Comparison of ENCODE assay signal across 32 cellular contexts in the genomic region with DNA sequence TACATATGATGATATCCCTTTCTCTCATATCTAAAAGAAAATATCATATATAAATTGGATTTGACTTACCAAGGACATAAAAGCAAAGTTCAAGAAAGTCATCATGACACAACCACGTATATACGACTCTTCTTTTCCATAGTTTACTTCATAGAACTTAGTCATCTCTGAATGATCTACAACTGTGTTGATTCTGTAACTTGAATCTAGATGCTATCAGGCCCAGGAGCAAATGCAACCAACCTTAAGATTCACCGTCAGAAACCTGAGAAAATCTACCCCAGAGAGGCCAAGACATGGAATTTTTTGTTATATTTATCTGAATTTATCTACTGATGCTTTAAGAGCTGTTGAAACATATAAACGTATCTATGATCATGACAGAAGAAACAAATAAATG.
"Had no signal": no experiment of that assay in that cellular context is flagged by ENCODE, and none has a peak within 500 bp of the region (broad histone marks: within the 10 kb centered on the region; RNA-seq: fewer than 3 reads in every experiment).

No MANE protein-coding gene starts in this region.

- H3K27me3 ChIP-seq: ascending aorta, breast epithelium, SJCRH30 had no signal

- H3K27ac Mint-ChIP-seq: activated CD4-positive, alpha-beta T cell treated with anti-CD3 and anti-CD28 coated beads for 36 hours; activated CD4-positive, alpha-beta T cell treated with anti-CD3 and anti-CD28 coated beads, Interleukin-2, amount 10 ng/mL, durations not matched to agents 7 days and 5 days; activated CD8-positive, alpha-beta T cell treated with anti-CD3 and anti-CD28 coated beads, Interleukin-2, amount 10 ng/mL, durations not matched to agents 7 days and 5 days; activated naive CD4-positive, alpha-beta T cell treated with anti-CD3 and anti-CD28 coated beads, Interleukin-2, amount 50 U/mL, for 24 hours; activated naive CD8-positive, alpha-beta T cell treated with anti-CD3 and anti-CD28 coated beads, Interleukin-2, amount 10 ng/mL, durations not matched to agents 7 days and 5 days; activated T-cell treated with anti-CD3 and anti-CD28 coated beads, Interleukin-2, amount 50 U/mL, for 24 hours; activated T-helper 2 cell treated with anti-CD3 and anti-CD28 coated beads, Interferon-gamma antibody, Interleukin-2, Interleukin-4, amounts not matched to agents 10 μg/mL and 5 μg/mL and 100 μg/mL, durations not matched to agents 14 hours and 24 hours and 36 hours; T-helper 1 cell treated with Interleukin-12 subunit alpha and Interleukin-12 subunit beta and Interleukin-4 antibody, amounts not matched to agents 30 μg/mL and 1 μg/mL, for 36 hours; T-helper 2 cell treated with Interferon-gamma antibody and Interleukin-4, amounts not matched to agents 5 μg/mL and 100 μg/mL, for 36 hours had no signal

- DNase-seq: activated CD4-positive, alpha-beta T cell treated with anti-CD3 and anti-CD28 coated beads for 36 hours; activated CD4-positive, alpha-beta T cell treated with anti-CD3 and anti-CD28 coated beads, Interleukin-2, amount 10 ng/mL, durations not matched to agents 7 days and 5 days; activated CD4-positive, alpha-beta T cell treated with anti-CD3 and anti-CD28 coated beads, Interleukin-2, amount 50 U/mL, for 48 hours; activated CD8-positive, alpha-beta T cell treated with anti-CD3 and anti-CD28 coated beads, Interleukin-2, amount 10 ng/mL, durations not matched to agents 7 days and 5 days; activated gamma-delta T cell; activated naive CD4-positive, alpha-beta T cell treated with Interleukin-2 at 50 U/mL for 16 hours; activated naive CD8-positive, alpha-beta T cell treated with anti-CD3 and anti-CD28 coated beads, Interleukin-2, amount 10 ng/mL, durations not matched to agents 7 days and 5 days; activated T-cell treated with anti-CD3 and anti-CD28 coated beads, Interleukin-2, amount 50 U/mL, for 24 hours; amygdala; central memory CD4-positive, alpha-beta T cell; cortex of kidney; NCI-H1105; NCI-H1417 treated with DMSO at 0.1 percent for 48 hours; NCI-H187 treated with DMSO at 0.1 percent for 48 hours; NCI-H2081; NCI-H2171 treated with DMSO at 0.1 percent for 48 hours; NCI-H226; NCI-H446 treated with DMSO at 0.1 percent for 48 hours; NCI-H524 treated with DMSO at 0.1 percent for 48 hours; NCI-H748 treated with DMSO at 0.1 percent for 48 hours; NK-92 treated with Interleukin-12 subunit alpha and Interleukin-12 subunit beta, amount 100 ng/mL, for 24 hours; SHP77; SJCRH30 had no signal

- H3K36me3 Mint-ChIP-seq: activated naive CD4-positive, alpha-beta T cell treated with anti-CD3 and anti-CD28 coated beads, Interleukin-2, amount 50 U/mL, for 24 hours; activated naive CD8-positive, alpha-beta T cell treated with anti-CD3 and anti-CD28 coated beads, Interleukin-2, amount 10 ng/mL, durations not matched to agents 7 days and 5 days had no signal

- H3K9me3 ChIP-seq: ascending aorta, breast epithelium, SJCRH30 had no signal

- H3K27me3 Mint-ChIP-seq: activated CD4-positive, alpha-beta T cell treated with anti-CD3 and anti-CD28 coated beads for 36 hours; activated CD4-positive, alpha-beta T cell treated with anti-CD3 and anti-CD28 coated beads, Interleukin-2, amount 10 ng/mL, durations not matched to agents 7 days and 5 days; activated naive CD4-positive, alpha-beta T cell treated with anti-CD3 and anti-CD28 coated beads, Interleukin-2, amount 50 U/mL, for 24 hours; activated naive CD8-positive, alpha-beta T cell treated with anti-CD3 and anti-CD28 coated beads, Interleukin-2, amount 10 ng/mL, durations not matched to agents 7 days and 5 days; activated T-cell treated with anti-CD3 and anti-CD28 coated beads, Interleukin-2, amount 50 U/mL, for 24 hours had no signal

- H3K4me1 Mint-ChIP-seq: activated CD4-positive, alpha-beta T cell treated with anti-CD3 and anti-CD28 coated beads for 36 hours; activated CD4-positive, alpha-beta T cell treated with anti-CD3 and anti-CD28 coated beads, Interleukin-2, amount 10 ng/mL, durations not matched to agents 7 days and 5 days; activated naive CD4-positive, alpha-beta T cell treated with anti-CD3 and anti-CD28 coated beads, Interleukin-2, amount 50 U/mL, for 24 hours; activated naive CD8-positive, alpha-beta T cell treated with anti-CD3 and anti-CD28 coated beads, Interleukin-2, amount 10 ng/mL, durations not matched to agents 7 days and 5 days had no signal

- H3K4me1 ChIP-seq: ascending aorta, breast epithelium had no signal

- H3K4me3 ChIP-seq: ascending aorta, breast epithelium, PC-9, SJCRH30, SK-N-MC had no signal

- H3K27ac ChIP-seq: ascending aorta, breast epithelium, PC-9, SJCRH30, SK-N-MC had no signal

- H3K36me3 ChIP-seq: ascending aorta, breast epithelium, SJCRH30 had no signal

- H3K4me2 ChIP-seq: PC-9 had no signal

- H3K9me3 Mint-ChIP-seq: activated CD4-positive, alpha-beta T cell treated with anti-CD3 and anti-CD28 coated beads, Interleukin-2, amount 10 ng/mL, durations not matched to agents 7 days and 5 days; activated naive CD8-positive, alpha-beta T cell treated with anti-CD3 and anti-CD28 coated beads, Interleukin-2, amount 10 ng/mL, durations not matched to agents 7 days and 5 days; activated T-helper 2 cell treated with anti-CD3 and anti-CD28 coated beads, Interferon-gamma antibody, Interleukin-2, Interleukin-4, amounts not matched to agents 10 μg/mL and 5 μg/mL and 100 μg/mL, durations not matched to agents 14 hours and 24 hours and 36 hours; T-helper 1 cell treated with Interleukin-12 subunit alpha and Interleukin-12 subunit beta and Interleukin-4 antibody, amounts not matched to agents 30 μg/mL and 1 μg/mL, for 36 hours; T-helper 2 cell treated with Interferon-gamma antibody and Interleukin-4, amounts not matched to agents 5 μg/mL and 100 μg/mL, for 36 hours had no signal

- H2AFZ ChIP-seq: PC-9 had no signal

- ATAC-seq: activated CD4-positive, alpha-beta T cell treated with anti-CD3 and anti-CD28 coated beads for 36 hours; activated CD4-positive, CD25-positive, alpha-beta regulatory T cell treated with anti-CD3 and anti-CD28 coated beads, Interleukin-2, amount 50 U/mL, for 24 hours; activated CD8-positive, alpha-beta T cell treated with anti-CD3 and anti-CD28 coated beads, Interleukin-2, amount 10 ng/mL, durations not matched to agents 7 days and 5 days had no signal

- H3K4me3 Mint-ChIP-seq: activated CD4-positive, alpha-beta T cell treated with anti-CD3 and anti-CD28 coated beads for 36 hours; activated CD4-positive, alpha-beta T cell treated with anti-CD3 and anti-CD28 coated beads, Interleukin-2, amount 10 ng/mL, durations not matched to agents 7 days and 5 days; activated CD8-positive, alpha-beta T cell treated with anti-CD3 and anti-CD28 coated beads, Interleukin-2, amount 10 ng/mL, durations not matched to agents 7 days and 5 days; activated naive CD4-positive, alpha-beta T cell treated with anti-CD3 and anti-CD28 coated beads, Interleukin-2, amount 50 U/mL, for 24 hours; activated naive CD8-positive, alpha-beta T cell treated with anti-CD3 and anti-CD28 coated beads, Interleukin-2, amount 10 ng/mL, durations not matched to agents 7 days and 5 days; activated T-cell treated with anti-CD3 and anti-CD28 coated beads, Interleukin-2, amount 50 U/mL, for 24 hours; T-helper 1 cell treated with Interleukin-12 subunit alpha and Interleukin-12 subunit beta and Interleukin-4 antibody, amounts not matched to agents 30 μg/mL and 1 μg/mL, for 36 hours; T-helper 2 cell treated with Interferon-gamma antibody and Interleukin-4, amounts not matched to agents 5 μg/mL and 100 μg/mL, for 36 hours had no signal
